35 cellular contexts compared by ENCODE assay signal in the genomic region with DNA sequence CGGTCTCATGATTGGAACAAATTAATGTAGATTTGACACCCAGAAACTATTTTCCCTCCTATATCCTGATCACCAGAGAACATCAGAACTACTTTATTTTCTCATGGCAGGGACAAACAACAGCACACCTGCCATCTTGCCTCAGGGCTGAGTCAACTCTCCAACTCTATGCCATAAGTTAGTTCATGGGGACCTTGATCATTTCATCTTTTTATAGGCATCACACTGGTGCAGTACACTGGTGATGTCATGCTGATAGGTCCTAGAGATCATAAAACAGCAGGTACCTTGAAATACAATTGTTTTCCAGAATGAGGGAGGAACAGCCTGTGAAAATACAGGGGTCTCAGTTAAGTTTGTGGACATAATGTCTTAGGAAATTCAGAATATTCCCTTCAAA. TPM values are rescaled to one million over a fixed set of nuclear protein-coding genes. Genes with fewer than 3 reads are reported as not detected.
"Had no signal": no experiment of that assay in that cellular context is flagged by ENCODE, and none has a peak within 500 bp of the region (broad histone marks: within the 10 kb centered on the region; RNA-seq: fewer than 3 reads in every experiment).

No MANE protein-coding gene starts in this region.

- H3K4me3 ChIP-seq: adrenal gland, body of pancreas, esophagus squamous epithelium, gastroesophageal sphincter had no signal

- ATAC-seq: activated CD4-positive, alpha-beta T cell treated with anti-CD3 and anti-CD28 coated beads for 36 hours; activated CD8-positive, alpha-beta memory T cell treated with anti-CD3 and anti-CD28 coated beads, Interleukin-2, amount 10 ng/mL, durations not matched to agents 7 days and 5 days; activated CD8-positive, alpha-beta T cell treated with anti-CD3 and anti-CD28 coated beads, Interleukin-2, amount 10 ng/mL, durations not matched to agents 7 days and 5 days; activated naive CD8-positive, alpha-beta T cell treated with anti-CD3 and anti-CD28 coated beads, Interleukin-2, amount 50 U/mL, for 24 hours; body of pancreas; effector memory CD8-positive, alpha-beta T cell; gastroesophageal sphincter; T-helper 17 cell had no signal

- H3K9me3 ChIP-seq: adrenal gland, body of pancreas, esophagus squamous epithelium, gastroesophageal sphincter had no signal

- H3K27ac ChIP-seq: adrenal gland, body of pancreas, epithelial cell of prostate, esophagus squamous epithelium, gastroesophageal sphincter had no signal

- DNase-seq: activated CD4-positive, alpha-beta memory T cell treated with anti-CD3 and anti-CD28 coated beads for 36 hours; activated CD4-positive, alpha-beta T cell treated with anti-CD3 and anti-CD28 coated beads for 36 hours; activated CD4-positive, alpha-beta T cell treated with anti-CD3 and anti-CD28 coated beads, Interleukin-2, amount 10 ng/mL, durations not matched to agents 24 days and 14 days; activated CD4-positive, CD25-positive, alpha-beta regulatory T cell; activated CD4-positive, CD25-positive, alpha-beta regulatory T cell treated with anti-CD3 and anti-CD28 coated beads, Interleukin-2, amount 50 U/mL, for 72 hours; activated CD8-positive, alpha-beta memory T cell treated with anti-CD3 and anti-CD28 coated beads, Interleukin-2, amount 10 ng/mL, durations not matched to agents 7 days and 5 days; activated CD8-positive, alpha-beta memory T cell treated with anti-CD3 and anti-CD28 coated beads, Interleukin-2, amount 50 U/mL, for 4 hours; activated CD8-positive, alpha-beta T cell treated with anti-CD3 and anti-CD28 coated beads, Interleukin-2, amount 10 ng/mL, durations not matched to agents 7 days and 5 days; activated effector memory CD4-positive, alpha-beta T cell treated with anti-CD3 and anti-CD28 coated beads, Interleukin-2, amount 50 U/mL, for 16 hours; activated naive CD4-positive, alpha-beta T cell treated with anti-CD3 and anti-CD28 coated beads for 36 hours; activated naive CD8-positive, alpha-beta T cell treated with anti-CD3 and anti-CD28 coated beads for 36 hours; activated naive CD8-positive, alpha-beta T cell treated with anti-CD3 and anti-CD28 coated beads, Interleukin-2, amount 50 U/mL, for 24 hours; activated T-cell treated with anti-CD3 and anti-CD28 coated beads, Interleukin-2, amount 50 U/mL, for 1 hour; activated T-cell treated with anti-CD3 and anti-CD28 coated beads, Interleukin-2, amount 50 U/mL, for 48 hours; adrenal gland; amygdala; aorta; body of pancreas; cortex of kidney; dermis blood vessel endothelial cell; effector CD4-positive, alpha-beta T cell; effector memory CD8-positive, alpha-beta T cell; esophagus squamous epithelium; foreskin melanocyte; T-helper 1 cell; T-helper 17 cell; T1000 had no signal

- H3K36me3 ChIP-seq: adrenal gland, esophagus squamous epithelium, gastroesophageal sphincter had no signal

RNA-seq across cellular contexts. Expression of gene EDN2, which starts 45.8 kb away (rescaled TPM):
- total RNA-seq: activated CD4-positive, alpha-beta memory T cell treated with anti-CD3 and anti-CD28 coated beads for 36 hours; activated CD4-positive, alpha-beta T cell treated with anti-CD3 and anti-CD28 coated beads for 36 hours; activated CD4-positive, alpha-beta T cell treated with anti-CD3 and anti-CD28 coated beads, Interleukin-2, amount 10 ng/mL, durations not matched to agents 24 days and 14 days; activated CD8-positive, alpha-beta memory T cell treated with anti-CD3 and anti-CD28 coated beads for 36 hours; activated CD8-positive, alpha-beta memory T cell treated with anti-CD3 and anti-CD28 coated beads, Interleukin-2, amount 10 ng/mL, durations not matched to agents 7 days and 5 days; activated CD8-positive, alpha-beta T cell treated with anti-CD3 and anti-CD28 coated beads, Interleukin-2, amount 10 ng/mL, durations not matched to agents 7 days and 5 days; activated naive CD4-positive, alpha-beta T cell treated with anti-CD3 and anti-CD28 coated beads for 36 hours; activated naive CD8-positive, alpha-beta T cell treated with anti-CD3 and anti-CD28 coated beads for 36 hours; activated T-helper 1 cell treated with anti-CD3 and anti-CD28 coated beads, Interleukin-12 subunit alpha, Interleukin-12 subunit beta, Interleukin-2, Interleukin-4 antibody, amounts not matched to agents 30 ng/mL and 10 ng/mL and 1 ng/mL, durations not matched to agents 14 hours and 24 hours and 36 hours; activated T-helper 2 cell treated with anti-CD3 and anti-CD28 coated beads, Interferon-gamma antibody, Interleukin-2, Interleukin-4, amounts not matched to agents 10 μg/mL and 5 μg/mL and 100 μg/mL, durations not matched to agents 14 hours and 24 hours and 36 hours; adrenal gland; endothelial cell of umbilical vein; fibroblast of lung; fibroblast of villous mesenchyme had no signal
